ENCODE assay signal across 28 cellular contexts in genomic region chr2:126804347-126804746, GRCh38.
"Had no signal": no experiment of that assay in that cellular context is flagged by ENCODE, and none has a peak within 500 bp of the region (broad histone marks: within the 10 kb centered on the region; RNA-seq: fewer than 3 reads in every experiment).

No MANE protein-coding gene starts in this region.

- H3K4me1 Mint-ChIP-seq: activated B cell treated with CpG ODN at 0.5 μM for 24 hours; mesothelial cell of epicardium; naive B cell; stimulated activated naive B cell treated with anti-CD40 and anti-IgM and Interleukin-4, amounts not matched to agents 10 μg/mL and 1 μg/mL and 100 μg/mL, for 72 hours had no signal

- H3K4me3 Mint-ChIP-seq: activated B cell treated with CpG ODN at 0.5 μM for 24 hours; activated T-cell treated with anti-CD3 and anti-CD28 coated beads, Interleukin-2, amount 50 U/mL, for 72 hours; mesothelial cell of epicardium; naive B cell; neural crest cell; stimulated activated naive B cell treated with anti-CD40 and anti-IgM and Interleukin-4, amounts not matched to agents 10 μg/mL and 1 μg/mL and 100 μg/mL, for 72 hours; T-helper 2 cell treated with Interferon-gamma antibody and Interleukin-4, amounts not matched to agents 5 μg/mL and 100 μg/mL, for 36 hours had no signal

- H3K36me3 Mint-ChIP-seq: activated naive CD4-positive, alpha-beta T cell treated with anti-CD3 and anti-CD28 coated beads, Interleukin-2, amount 50 U/mL, for 72 hours; mesothelial cell of epicardium; naive B cell; stimulated activated naive B cell treated with anti-CD40 and anti-IgM and Interleukin-4, amounts not matched to agents 10 μg/mL and 1 μg/mL and 100 μg/mL, for 72 hours had no signal

- H3K27me3 ChIP-seq: gastrocnemius medialis, stomach, thyroid gland, upper lobe of left lung had no signal

- H3K27ac Mint-ChIP-seq: activated B cell treated with CpG ODN at 0.5 μM for 24 hours; activated naive CD4-positive, alpha-beta T cell treated with anti-CD3 and anti-CD28 coated beads, Interleukin-2, amount 50 U/mL, for 72 hours; activated T-cell treated with anti-CD3 and anti-CD28 coated beads, Interleukin-2, amount 50 U/mL, for 72 hours; mesothelial cell of epicardium; stimulated activated naive B cell treated with anti-CD40 and anti-IgM and Interleukin-4, amounts not matched to agents 10 μg/mL and 1 μg/mL and 100 μg/mL, for 72 hours; T-helper 2 cell treated with Interferon-gamma antibody and Interleukin-4, amounts not matched to agents 5 μg/mL and 100 μg/mL, for 36 hours had no signal

- H3K9me3 ChIP-seq: gastrocnemius medialis, stomach, thyroid gland, upper lobe of left lung had no signal

- H3K9me3 Mint-ChIP-seq: activated B cell treated with CpG ODN at 0.5 μM for 24 hours; activated naive CD4-positive, alpha-beta T cell treated with anti-CD3 and anti-CD28 coated beads, Interleukin-2, amount 50 U/mL, for 72 hours; activated T-cell treated with anti-CD3 and anti-CD28 coated beads, Interleukin-2, amount 50 U/mL, for 72 hours; mesothelial cell of epicardium; stimulated activated naive B cell treated with anti-CD40 and anti-IgM and Interleukin-4, amounts not matched to agents 10 μg/mL and 1 μg/mL and 100 μg/mL, for 72 hours; T-helper 2 cell treated with Interferon-gamma antibody and Interleukin-4, amounts not matched to agents 5 μg/mL and 100 μg/mL, for 36 hours had no signal

- H3K27ac ChIP-seq: gastrocnemius medialis, stomach, thyroid gland, upper lobe of left lung had no signal

- H3K4me3 ChIP-seq: gastrocnemius medialis, smooth muscle cell, stomach, thyroid gland, upper lobe of left lung had no signal

- DNase-seq: activated B cell treated with CpG ODN at 0.5 μM for 24 hours; activated CD4-positive, alpha-beta T cell treated with anti-CD3 and anti-CD28 coated beads, Interleukin-2, amount 50 U/mL, for 1 hour; activated naive CD4-positive, alpha-beta T cell; activated T-cell treated with anti-CD3 and anti-CD28 coated beads for 4 hours; activated T-cell treated with anti-CD3 and anti-CD28 coated beads, Interleukin-2, amount 50 U/mL, for 72 hours; anterior cingulate cortex; effector CD8-positive, alpha-beta T cell; gastrocnemius medialis; glutamatergic neuron; hippocampal formation; kidney; left colon; naive B cell; stimulated activated CD4-positive, alpha-beta T cell treated with anti-CD3 and anti-CD28 coated beads, Interleukin-1b, Interleukin-23, amount 100 ng/mL, for 48 hours; stimulated activated CD4-positive, alpha-beta T cell treated with anti-CD3 and anti-CD28 coated beads, Interleukin-4, amount 100 ng/mL, for 4 hours; stimulated activated CD8-positive, alpha-beta memory T cell treated with anti-CD3 and anti-CD28 coated beads, Interleukin-4, amount 100 ng/mL, for 48 hours; stimulated activated naive B cell treated with anti-CD40 and anti-IgM and Interleukin-4, amounts not matched to agents 10 μg/mL and 1 μg/mL and 100 μg/mL, for 72 hours; stomach; T-helper 1 cell; thyroid gland had no signal

- FAIRE-seq: bronchial epithelial cell, colon, kidney had no signal

- ATAC-seq: activated naive CD4-positive, alpha-beta T cell treated with anti-CD3 and anti-CD28 coated beads, Interleukin-2, amount 50 U/mL, for 72 hours; activated T-cell treated with anti-CD3 and anti-CD28 coated beads, Interleukin-2, amount 50 U/mL, for 72 hours; gastrocnemius medialis; left colon; stimulated activated naive B cell treated with anti-CD40 and anti-IgM and Interleukin-4, amounts not matched to agents 10 μg/mL and 1 μg/mL and 100 μg/mL, for 72 hours had no signal

- H3K4me2 ChIP-seq: smooth muscle cell had no signal

- H3K4me1 ChIP-seq: gastrocnemius medialis, stomach, thyroid gland, upper lobe of left lung had no signal

- H3K36me3 ChIP-seq: gastrocnemius medialis, stomach, thyroid gland, upper lobe of left lung had no signal
